In the genomic region with DNA sequence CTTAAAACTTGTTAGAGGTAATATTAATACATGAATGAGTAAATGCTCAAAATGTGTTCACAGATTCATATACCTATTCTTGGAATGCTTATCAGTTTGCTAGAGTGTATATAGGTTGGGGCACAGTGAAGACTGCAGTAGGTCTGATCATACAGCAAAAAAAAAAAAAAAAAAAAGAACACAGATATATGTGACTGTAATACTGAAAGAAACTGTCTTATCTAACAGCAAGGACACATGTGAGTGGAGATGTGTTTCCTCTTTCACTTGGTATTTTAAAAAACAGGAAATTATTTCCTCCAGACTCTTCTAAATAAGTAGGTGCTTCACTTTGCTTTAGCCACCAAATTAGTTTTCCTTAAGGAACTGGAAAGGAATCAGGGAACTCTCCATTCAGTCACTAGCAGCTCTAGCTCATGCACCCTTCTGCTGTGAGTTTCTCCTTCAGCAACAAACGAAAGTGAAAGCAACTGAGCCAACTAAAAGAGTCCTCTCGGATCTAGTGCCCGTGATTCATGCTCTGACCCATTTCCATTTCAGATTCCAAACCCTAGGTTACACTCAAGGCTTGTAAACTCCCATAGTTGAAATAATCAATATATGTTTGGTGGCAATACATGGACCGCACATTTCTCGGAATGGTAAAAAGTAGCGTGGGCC, we compare ENCODE assay signal across 8 cellular contexts.
A peak's percentile ranks its signal among the peaks of the same experiment; 100 is the strongest.
DNase-seq lines count a peak whose midpoint lies in the region; ATAC-seq lines count a peak whose summit lies in the region.

No MANE protein-coding gene starts in this region.

- ATAC-seq in HG02884 (IDR thresholded peaks at IDR 0.05; ENCODE audit: unreplicated experiment): peak; percentile 82
- no peak for ATAC-seq in HG02870 (IDR thresholded peaks at IDR 0.05; ENCODE audit: unreplicated experiment)

- DNase-seq in activated naive CD4-positive, alpha-beta T cell treated with Interleukin-2 at 50 U/mL for 16 hours: peak; percentile 10
- no peak for DNase-seq in activated naive CD4-positive, alpha-beta T cell (lab: John Stamatoyannopoulos, UW)
- DNase-seq in NCI-H226 (peak; percentile 51), astrocyte of the hippocampus (ENCODE audit: low read depth, low spot score) (peak; percentile 45), medulla oblongata (ENCODE audit: extremely low spot score) (peak; percentile 34), cerebellar nuclear complex (lab: John Stamatoyannopoulos, UW) (no peak)

Comparison
In these comparisons a context has a peak if more than half of its experiments do, and no peak if none do; other contexts are left out.
1. DNase-seq: peak in activated naive CD4-positive, alpha-beta T cell treated with Interleukin-2 at 50 U/mL for 16 hours (single experiment), NCI-H226 (single experiment), astrocyte of the hippocampus (single experiment) and medulla oblongata (single experiment); none in activated naive CD4-positive, alpha-beta T cell (0 of 4) and cerebellar nuclear complex (0 of 2).